In the genomic region with DNA sequence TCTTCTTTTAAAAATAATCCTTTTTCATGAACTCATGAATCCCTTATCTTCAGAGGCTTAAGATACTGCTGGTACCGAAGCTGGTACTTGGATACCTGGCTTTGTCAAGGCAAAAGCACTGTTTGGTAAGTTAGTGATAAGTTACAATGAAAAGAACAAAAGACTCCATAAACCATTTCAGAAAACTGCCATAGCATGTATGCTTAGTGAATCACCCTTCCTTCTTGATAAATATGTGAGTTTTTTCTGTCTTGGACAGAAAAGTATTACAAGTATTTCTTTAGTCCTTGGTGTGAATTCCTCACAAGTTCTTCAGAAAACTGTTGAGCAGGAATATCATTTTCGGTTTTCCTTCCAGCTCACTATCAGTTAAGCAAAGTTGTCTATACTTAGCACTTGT, we compare ENCODE assay signal across 1 cellular context.
TF ChIP-seq lines count a peak whose summit lies in the region.

No MANE protein-coding gene starts in this region.

TF ChIP-seq in WTC11, 78 proteins besides CTCF, POLR2A, EP300 and RAD21 (continued from another document):
- TF ChIP-seq, protein P1, sequence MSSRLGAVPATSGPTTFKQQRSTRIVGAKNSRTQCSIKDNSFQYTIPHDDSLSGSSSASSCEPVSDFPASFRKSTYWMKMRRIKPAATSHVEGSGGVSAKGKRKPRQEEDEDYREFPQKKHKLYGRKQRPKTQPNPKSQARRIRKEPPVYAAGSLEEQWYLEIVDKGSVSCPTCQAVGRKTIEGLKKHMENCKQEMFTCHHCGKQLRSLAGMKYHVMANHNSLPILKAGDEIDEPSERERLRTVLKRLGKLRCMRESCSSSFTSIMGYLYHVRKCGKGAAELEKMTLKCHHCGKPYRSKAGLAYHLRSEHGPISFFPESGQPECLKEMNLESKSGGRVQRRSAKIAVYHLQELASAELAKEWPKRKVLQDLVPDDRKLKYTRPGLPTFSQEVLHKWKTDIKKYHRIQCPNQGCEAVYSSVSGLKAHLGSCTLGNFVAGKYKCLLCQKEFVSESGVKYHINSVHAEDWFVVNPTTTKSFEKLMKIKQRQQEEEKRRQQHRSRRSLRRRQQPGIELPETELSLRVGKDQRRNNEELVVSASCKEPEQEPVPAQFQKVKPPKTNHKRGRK (CRISPR knock-in tag; IDR thresholded peaks at IDR 0.05; ENCODE audit: borderline replicate concordance), result no peak
- TF ChIP-seq, protein P2, sequence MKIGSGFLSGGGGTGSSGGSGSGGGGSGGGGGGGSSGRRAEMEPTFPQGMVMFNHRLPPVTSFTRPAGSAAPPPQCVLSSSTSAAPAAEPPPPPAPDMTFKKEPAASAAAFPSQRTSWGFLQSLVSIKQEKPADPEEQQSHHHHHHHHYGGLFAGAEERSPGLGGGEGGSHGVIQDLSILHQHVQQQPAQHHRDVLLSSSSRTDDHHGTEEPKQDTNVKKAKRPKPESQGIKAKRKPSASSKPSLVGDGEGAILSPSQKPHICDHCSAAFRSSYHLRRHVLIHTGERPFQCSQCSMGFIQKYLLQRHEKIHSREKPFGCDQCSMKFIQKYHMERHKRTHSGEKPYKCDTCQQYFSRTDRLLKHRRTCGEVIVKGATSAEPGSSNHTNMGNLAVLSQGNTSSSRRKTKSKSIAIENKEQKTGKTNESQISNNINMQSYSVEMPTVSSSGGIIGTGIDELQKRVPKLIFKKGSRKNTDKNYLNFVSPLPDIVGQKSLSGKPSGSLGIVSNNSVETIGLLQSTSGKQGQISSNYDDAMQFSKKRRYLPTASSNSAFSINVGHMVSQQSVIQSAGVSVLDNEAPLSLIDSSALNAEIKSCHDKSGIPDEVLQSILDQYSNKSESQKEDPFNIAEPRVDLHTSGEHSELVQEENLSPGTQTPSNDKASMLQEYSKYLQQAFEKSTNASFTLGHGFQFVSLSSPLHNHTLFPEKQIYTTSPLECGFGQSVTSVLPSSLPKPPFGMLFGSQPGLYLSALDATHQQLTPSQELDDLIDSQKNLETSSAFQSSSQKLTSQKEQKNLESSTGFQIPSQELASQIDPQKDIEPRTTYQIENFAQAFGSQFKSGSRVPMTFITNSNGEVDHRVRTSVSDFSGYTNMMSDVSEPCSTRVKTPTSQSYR (CRISPR knock-in tag; IDR thresholded peaks at IDR 0.05), result no peak
- TF ChIP-seq NFE2L1 (CRISPR knock-in tag; IDR thresholded peaks at IDR 0.05), result no peak
- TF ChIP-seq NFYB (CRISPR knock-in tag; conservative IDR thresholded peaks at IDR 0.05; ENCODE audit: low read depth), result no peak
- TF ChIP-seq, protein P3, sequence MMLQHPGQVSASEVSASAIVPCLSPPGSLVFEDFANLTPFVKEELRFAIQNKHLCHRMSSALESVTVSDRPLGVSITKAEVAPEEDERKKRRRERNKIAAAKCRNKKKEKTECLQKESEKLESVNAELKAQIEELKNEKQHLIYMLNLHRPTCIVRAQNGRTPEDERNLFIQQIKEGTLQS (CRISPR knock-in tag; conservative IDR thresholded peaks at IDR 0.05), result no peak
